16 cellular contexts compared by ENCODE assay signal in the genomic region with DNA sequence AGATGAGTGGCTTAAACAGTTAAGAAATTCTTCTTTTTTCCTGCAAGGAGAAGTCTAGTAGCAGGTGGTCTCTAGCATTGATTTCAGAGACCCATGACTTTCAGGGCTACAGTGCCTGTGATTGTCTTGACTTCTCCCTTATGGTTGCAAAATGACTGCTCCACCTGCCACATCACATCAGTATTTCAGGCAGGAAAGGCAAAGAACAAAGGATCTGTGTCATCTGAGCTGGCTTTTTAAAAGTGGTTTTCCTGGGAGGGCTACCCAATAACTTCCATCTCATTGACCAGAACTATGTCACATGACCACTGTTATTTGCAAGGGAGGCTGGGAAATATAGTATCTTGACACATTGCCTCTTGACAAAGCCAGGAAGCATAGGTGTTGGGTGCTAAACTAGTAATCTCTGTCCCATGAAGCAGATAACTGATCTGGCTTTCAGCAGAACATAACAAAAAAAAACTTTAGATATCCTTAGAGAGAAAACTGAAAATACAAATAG.
DNase-seq lines count a peak whose midpoint lies in the region; ATAC-seq and TF ChIP-seq lines count a peak whose summit lies in the region.
"Had no signal": no experiment of that assay in that cellular context is flagged by ENCODE, and none has a peak within 500 bp of the region (broad histone marks: within the 10 kb centered on the region; RNA-seq: fewer than 3 reads in every experiment).

No MANE protein-coding gene starts in this region.

- H3K4me1 ChIP-seq in parathyroid adenoma: peaks cover 15% of the 10 kb centered on the region
- H3K4me1 ChIP-seq: BE2C had no signal

- no peak for TF ChIP-seq CTCF in parathyroid adenoma (IDR thresholded peaks at IDR 0.05)

- no peaks in the 10 kb centered on the region for H3K36me3 ChIP-seq in parathyroid adenoma (ENCODE audit: control insufficient read depth, insufficient read depth, low read length)
- H3K36me3 ChIP-seq: BE2C had no signal

- H3K79me2 ChIP-seq in parathyroid adenoma: no peaks in the 10 kb centered on the region

- no peak overlapping the region for H3K4me2 ChIP-seq in parathyroid adenoma (ENCODE audit: low read length)

- no peak overlapping the region for H3K27ac ChIP-seq in parathyroid adenoma

- no peak overlapping the region for H3K9ac ChIP-seq in parathyroid adenoma

- DNase-seq in NCI-H748 (lab: John Stamatoyannopoulos, UW; ENCODE audit: unreplicated experiment) (peak; percentile 6), SW480 (ENCODE audit: low spot score) (peak; percentile 28), hypothalamus (lab: John Stamatoyannopoulos, UW) (no peak), ureter (ENCODE audit: low spot score) (no peak)
- DNase-seq: ACHN; BE2C; C1 segment of cervical spinal cord; CD4-positive, CD25-positive, alpha-beta regulatory T cell; CD8-positive, alpha-beta memory T cell; COR-L47; DMS 273 treated with DMSO at 0.1 percent for 48 hours; DMS53; H9; KBM-7 had no signal

- H3K27me3 ChIP-seq in parathyroid adenoma (ENCODE audit: control insufficient read depth, insufficient read depth, low read length): no peaks in the 10 kb centered on the region
- H3K27me3 ChIP-seq: BE2C had no signal

- no peaks in the 10 kb centered on the region for H3K9me3 ChIP-seq in parathyroid adenoma (ENCODE audit: control insufficient read depth, low read length)
- H3K9me3 ChIP-seq: BE2C had no signal

- H3K4me3 ChIP-seq in parathyroid adenoma (ENCODE audit: low read depth, low read length): no peak overlapping the region

- no peak for ATAC-seq in HG02884 (IDR thresholded peaks at IDR 0.05; ENCODE audit: unreplicated experiment)

- peak overlapping the region; percentile 2 for H2AFZ ChIP-seq in parathyroid adenoma

Comparison
In these comparisons a context has a peak if more than half of its experiments do, and no peak if none do; other contexts are left out.
1. DNase-seq: peak in NCI-H748 (single experiment) and SW480 (single experiment); none in hypothalamus (0 of 51) and ureter (single experiment).